In the genomic region with DNA sequence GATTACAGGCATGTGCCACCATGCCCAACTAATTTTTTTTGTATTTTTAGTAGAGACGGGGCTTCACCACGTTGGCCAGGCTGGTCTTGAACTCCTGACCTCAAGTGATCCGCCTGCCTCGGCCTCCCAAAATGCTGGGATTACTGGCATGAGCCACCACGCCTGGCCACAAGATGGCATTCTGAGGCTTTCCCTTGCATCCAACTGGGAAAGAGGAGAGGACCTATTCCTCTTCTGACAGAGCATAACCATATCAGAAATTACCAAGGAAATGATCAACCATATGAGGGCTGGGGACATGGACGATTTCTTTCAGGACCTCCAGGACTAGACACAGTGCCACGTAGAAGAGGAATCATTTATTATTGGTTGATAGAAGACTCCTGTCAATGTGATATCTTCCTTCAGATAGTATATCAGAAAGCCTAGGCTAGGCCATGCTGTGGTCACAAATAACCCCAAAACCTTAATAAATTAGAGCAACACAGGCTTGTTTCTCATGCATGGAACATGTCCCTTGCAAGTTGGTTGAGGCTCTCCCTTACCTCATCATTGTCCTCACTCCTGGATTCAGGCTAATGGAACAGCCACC, we compare ENCODE assay signal across 9 cellular contexts.
DNase-seq lines count a peak whose midpoint lies in the region; ATAC-seq and TF ChIP-seq lines count a peak whose summit lies in the region.
"Had no signal": no experiment of that assay in that cellular context is flagged by ENCODE, and none has a peak within 500 bp of the region (broad histone marks: within the 10 kb centered on the region; RNA-seq: fewer than 3 reads in every experiment).

No MANE protein-coding gene starts in this region.

- H2AK9ac ChIP-seq in IMR-90 (replicated peaks; ENCODE audit: low read depth, low read length, poor library complexity) = no peak overlapping the region

- H3K27me3 Mint-ChIP-seq in T-helper 17 cell = no peaks in the 10 kb centered on the region
- H3K27me3 Mint-ChIP-seq in CD8-positive, alpha-beta memory T cell = no peaks in the 10 kb centered on the region

- CTCF ChIA-PET in IMR-90 (lab: Yijun Ruan, JAX) = interaction anchor here (1.7 to 2.2 kb wide), 2 partner anchors 189 kb away, joined by 5 to 6 read pairs; no protein-coding TSS in a partner anchor
- CTCF ChIA-PET in CD8-positive, alpha-beta memory T cell (lab: Charles Lee) = no interaction called here

- H3K4me3 ChIP-seq in IMR-90 (ENCODE audit: insufficient read depth, low read depth, low read length) = no peak overlapping the region
- no peak overlapping the region for H3K4me3 ChIP-seq in breast epithelium
- H3K4me3 ChIP-seq in left lung = no peak overlapping the region
- H3K4me3 ChIP-seq in CD8-positive, alpha-beta memory T cell (ENCODE audit: low read length) = no peak overlapping the region

- WGBS in IMR-90 (ENCODE audit: extremely low coverage in 2 of 2, insufficient read length in 1 of 2), 2 experiments = no CpG with 5 or more reads among the region's 7 CpGs

- no peak overlapping the region for H3K27ac Mint-ChIP-seq in T-helper 17 cell
- no peak overlapping the region for H3K27ac Mint-ChIP-seq in CD8-positive, alpha-beta memory T cell

- 0 out of 4 replicates have a peak, but pooled peaks cover 0 to 2% of the 10 kb centered on the region in 2 experiments for H3K79me1 ChIP-seq in IMR-90 (ENCODE audit: low read depth in 1 of 2, low read length in 2 of 2)

- no peak overlapping the region for H3K9ac ChIP-seq in IMR-90 (ENCODE audit: low read depth, low read length)

- peak; percentile 82 for TF ChIP-seq RAD21 in IMR-90 (IDR thresholded peaks at IDR 0.05; ENCODE audit: low read length)

- H3K14ac ChIP-seq in IMR-90 (replicated peaks; ENCODE audit: low read depth, low read length) = 0 out of 2 replicates have a peak overlapping the region, but pooled peaks have one; percentile 2

- H3K9me3 Mint-ChIP-seq in CD8-positive, alpha-beta memory T cell = peaks cover 0 to 6% (median 0%) of the 10 kb centered on the region in 5 donors

- H3K4me1 Mint-ChIP-seq in T-helper 17 cell = no peaks in the 10 kb centered on the region
- H3K4me1 Mint-ChIP-seq in CD8-positive, alpha-beta memory T cell = no peaks in the 10 kb centered on the region

- H4K5ac ChIP-seq in IMR-90 (ENCODE audit: low read depth, low read length) = no peak overlapping the region

- peaks cover 6% of the 10 kb centered on the region for H3K9me1 ChIP-seq in IMR-90 (ENCODE audit: insufficient read depth, low read length)

- ATAC-seq in IMR-90 (ENCODE audit: low read depth) = peak; percentile 70
- peak; percentile 92 for ATAC-seq in left lung
- ATAC-seq in T-helper 17 cell = no peak
- no peak for ATAC-seq in GM18517 (IDR thresholded peaks at IDR 0.05; ENCODE audit: unreplicated experiment)

- H3K4ac ChIP-seq in IMR-90 (ENCODE audit: low read depth, low read length) = peak overlapping the region; percentile 6; the same call in 1 of the 2 replicates

- POLR2A ChIA-PET in IMR-90 (lab: Charles Lee; ENCODE audit: unreplicated experiment) = no interaction called here
- POLR2A ChIA-PET in CD8-positive, alpha-beta memory T cell (lab: Charles Lee) = no interaction called here

- no peak overlapping the region for H3K4me2 ChIP-seq in IMR-90 (ENCODE audit: low read depth, low read length)

- H3K36me3 Mint-ChIP-seq in T-helper 17 cell (ENCODE audit: low read depth) = no peaks in the 10 kb centered on the region
- no peaks in the 10 kb centered on the region for H3K36me3 Mint-ChIP-seq in CD8-positive, alpha-beta memory T cell

- no peak overlapping the region for H3K23ac ChIP-seq in IMR-90 (ENCODE audit: low read depth, low read length)

- H3K36me3 ChIP-seq in IMR-90 (ENCODE audit: control insufficient read depth, insufficient read depth, low read length) (no peaks in the 10 kb centered on the region), breast epithelium (no peaks in the 10 kb centered on the region), left lung (no peaks in the 10 kb centered on the region)
- H3K36me3 ChIP-seq in CD8-positive, alpha-beta memory T cell (ENCODE audit: insufficient read depth, low read length) = no peaks in the 10 kb centered on the region

- no peaks in the 10 kb centered on the region for H4K20me1 ChIP-seq in IMR-90 (ENCODE audit: insufficient read depth, low read length)

- peak overlapping the region; percentile 64; the same call in 1 of the 2 replicates for H2BK120ac ChIP-seq in IMR-90 (ENCODE audit: low read depth, low read length)

- no peaks in the 10 kb centered on the region for H3K9me3 ChIP-seq in IMR-90 (ENCODE audit: control insufficient read depth, insufficient read depth, low read length)
- H3K9me3 ChIP-seq in breast epithelium = no peaks in the 10 kb centered on the region
- H3K9me3 ChIP-seq in left lung = no peaks in the 10 kb centered on the region
- no peaks in the 10 kb centered on the region for H3K9me3 ChIP-seq in T-helper 17 cell (ENCODE audit: control insufficient read depth, low read length, poor library complexity, severe bottlenecking)
- H3K9me3 ChIP-seq in CD8-positive, alpha-beta memory T cell (ENCODE audit: low read length) = no peaks in the 10 kb centered on the region

- dilution Hi-C loops in IMR-90 (cut with HindIII; ENCODE audit: low sequenced_read_pairs, unreplicated experiment) = no loop called here

- peak overlapping the region; percentile 78; the same call in 1 of the 3 replicates for H2BK15ac ChIP-seq in IMR-90 (ENCODE audit: low read depth, low read length)

- peaks cover 14% of the 10 kb centered on the region for H3K4me1 ChIP-seq in IMR-90 (ENCODE audit: control insufficient read depth, insufficient read depth, low read length)
- no peaks in the 10 kb centered on the region for H3K4me1 ChIP-seq in breast epithelium
- H3K4me1 ChIP-seq in left lung = no peaks in the 10 kb centered on the region
- no peaks in the 10 kb centered on the region for H3K4me1 ChIP-seq in CD8-positive, alpha-beta memory T cell (ENCODE audit: insufficient read depth, low read length)

- H4K91ac ChIP-seq in IMR-90 (ENCODE audit: insufficient read depth, low read depth, low read length) = no peak overlapping the region

- in situ Hi-C loops in IMR-90 (cut with MboI; ENCODE audit: low sequenced_read_pairs) = loop anchor here (5.0 kb wide), 1 partner anchor 186 kb away; no protein-coding TSS in a partner anchor

- intact Hi-C loops in IMR-90 (cut with micrococcal nuclease) (loop anchor here (1.0 to 5.0 kb wide), 5 partner anchors 116 to 390 kb away; no protein-coding TSS in a partner anchor), breast epithelium (cut with DNase I; ENCODE audit: low total_unique reads) (no loop called here), left lung (cut with DNase I) (loop anchor here in 1 of 2 donors (5.0 kb wide), 1 partner anchor 191 kb away; no protein-coding TSS in a partner anchor)

- no peak overlapping the region for H3K27ac ChIP-seq in IMR-90 (ENCODE audit: insufficient read depth, low read length)
- H3K27ac ChIP-seq in breast epithelium = no peak overlapping the region
- no peak overlapping the region for H3K27ac ChIP-seq in left lung
- H3K27ac ChIP-seq in CD8-positive, alpha-beta memory T cell (ENCODE audit: low read depth, low read length) = no peak overlapping the region

- H3K27me3 ChIP-seq in IMR-90 (ENCODE audit: control insufficient read depth, insufficient read depth, low read length) (no peaks in the 10 kb centered on the region), breast epithelium (no peaks in the 10 kb centered on the region), left lung (no peaks in the 10 kb centered on the region)
- no peaks in the 10 kb centered on the region for H3K27me3 ChIP-seq in CD8-positive, alpha-beta memory T cell (ENCODE audit: insufficient read depth, low read length, poor library complexity, severe bottlenecking)

- H3K18ac ChIP-seq in IMR-90 (ENCODE audit: low read depth, low read length) = no peak overlapping the region; the same call in 1 of the 2 replicates

- peak overlapping the region in 1 of 2 experiments; percentile 12; a peak in 1 of 4 replicates for H4K8ac ChIP-seq in IMR-90 (ENCODE audit: low read depth in 2 of 2, low read length in 2 of 2)

- no peak overlapping the region for H2BK5ac ChIP-seq in IMR-90 (ENCODE audit: low read depth, low read length, poor library complexity, severe bottlenecking)

- no peak overlapping the region for H3K56ac ChIP-seq in IMR-90 (ENCODE audit: extremely low read depth, insufficient read depth, low read length)

- no peak overlapping the region for H2AFZ ChIP-seq in IMR-90 (replicated peaks; ENCODE audit: low read length, poor library complexity)

- no peak overlapping the region for H3K4me3 Mint-ChIP-seq in T-helper 17 cell
- no peak overlapping the region for H3K4me3 Mint-ChIP-seq in CD8-positive, alpha-beta memory T cell

- H2AK5ac ChIP-seq in IMR-90 (ENCODE audit: low read depth, low read length) = peak overlapping the region; percentile 79

- TF ChIP-seq POLR2A in IMR-90 (IDR thresholded peaks at IDR 0.05; ENCODE audit: low read depth, low read length) = no peak
- TF ChIP-seq POLR2A in breast epithelium (IDR thresholded peaks at IDR 0.05) = no peak

- peak; percentile 53 for DNase-seq in AG08395 (ENCODE audit: low spot score)
- DNase-seq in IMR-90 = peak; percentile 68
- no peak for DNase-seq in breast epithelium (ENCODE audit: low spot score in 2 of 2)
- DNase-seq in left lung = peak in 1 of 2 donors; percentile 67
- DNase-seq in T-helper 17 cell = no peak
- no peak for DNase-seq in GF-D8 (lab: John Stamatoyannopoulos, UW)
- no peak for DNase-seq in CD8-positive, alpha-beta memory T cell
- DNase-seq: stimulated activated CD8-positive, alpha-beta memory T cell treated with anti-CD3 and anti-CD28 coated beads, Interleukin-4, amount 100 ng/mL, for 48 hours had no signal

- TF ChIP-seq CTCF in IMR-90 (conservative IDR thresholded peaks at IDR 0.05; ENCODE audit: low read depth, low read length) = peak; percentile 67
- peak in 2 of 3 donors; percentile 30 to 32 for TF ChIP-seq CTCF in breast epithelium (IDR thresholded peaks at IDR 0.05)
- TF ChIP-seq CTCF in left lung (IDR thresholded peaks at IDR 0.05) = peak in 1 of 2 donors; percentile 58

- BruUV-seq in IMR-90 (replicated peaks; lab: Mats Ljungman, UMichigan) = no TSS peak

- H2BK20ac ChIP-seq in IMR-90 (ENCODE audit: low read depth, low read length) = peak overlapping the region; percentile 30

TF ChIP-seq in IMR-90, 13 proteins besides CTCF, POLR2A, EP300 and RAD21:
- TF ChIP-seq RFX5 (IDR thresholded peaks at IDR 0.05; ENCODE audit: low read depth, low read length) (no peak), SMC3 (IDR thresholded peaks at IDR 0.05; ENCODE audit: low read depth, low read length) (peak; percentile 83)
- TF ChIP-seq, protein P1, sequence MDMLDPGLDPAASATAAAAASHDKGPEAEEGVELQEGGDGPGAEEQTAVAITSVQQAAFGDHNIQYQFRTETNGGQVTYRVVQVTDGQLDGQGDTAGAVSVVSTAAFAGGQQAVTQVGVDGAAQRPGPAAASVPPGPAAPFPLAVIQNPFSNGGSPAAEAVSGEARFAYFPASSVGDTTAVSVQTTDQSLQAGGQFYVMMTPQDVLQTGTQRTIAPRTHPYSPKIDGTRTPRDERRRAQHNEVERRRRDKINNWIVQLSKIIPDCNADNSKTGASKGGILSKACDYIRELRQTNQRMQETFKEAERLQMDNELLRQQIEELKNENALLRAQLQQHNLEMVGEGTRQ (IDR thresholded peaks at IDR 0.05; ENCODE audit: low read depth, low read length) = no peak

Comparison
In these comparisons a context has a peak if more than half of its experiments do, and no peak if none do; other contexts are left out.
1. DNase-seq: peak in AG08395 (single experiment) and IMR-90 (single experiment); none in breast epithelium (0 of 2), T-helper 17 cell (0 of 3), GF-D8 (single experiment) and CD8-positive, alpha-beta memory T cell (0 of 5).
2. ATAC-seq: peak in IMR-90 (single experiment) and left lung (single experiment); none in T-helper 17 cell (single experiment) and GM18517 (single experiment).